8 cellular contexts compared by ENCODE assay signal in genomic region chr7:73577627-73578341, GRCh38. TPM values are rescaled to one million over a fixed set of nuclear protein-coding genes. Genes with fewer than 3 reads are reported as not detected.
A peak's percentile ranks its signal among the peaks of the same experiment; 100 is the strongest.
DNase-seq lines count a peak whose midpoint lies in the region; ATAC-seq and TF ChIP-seq lines count a peak whose summit lies in the region.

No MANE protein-coding gene starts in this region.

- H3K4me1 Mint-ChIP-seq in MCF 10A (ENCODE audit: insufficient read depth, unreplicated experiment) = peaks cover 5% of the 10 kb centered on the region

- intact Hi-C loops in MCF 10A (cut with micrococcal nuclease) (no loop called here), right lobe of liver (cut with DNase I) (no loop called here), upper lobe of right lung (cut with DNase I) (no loop called here)

- H3K9me3 ChIP-seq in BLaER1 treated with 17β-estradiol and CSF1 and Interleukin-3, amounts not matched to agents 10 nM and 100 nM (replicated peaks in 1 of 11) = peaks cover 0 to 2% (median 0%) of the 10 kb centered on the region in 11 experiments; a peak in 1 of 22 replicates
- H3K9me3 ChIP-seq in KOPT-K1 (ENCODE audit: insufficient read depth, low read length, poor library complexity, severe bottlenecking) (no peaks in the 10 kb centered on the region), right lobe of liver (no peaks in the 10 kb centered on the region), upper lobe of right lung (no peaks in the 10 kb centered on the region)

- CTCF ChIA-PET in MCF 10A (lab: Yijun Ruan, JAX) = no interaction called here

- no peaks in the 10 kb centered on the region for H3K9me3 Mint-ChIP-seq in MCF 10A (ENCODE audit: unreplicated experiment)

- TF ChIP-seq CTCF in MCF 10A (IDR thresholded peaks at IDR 0.05; ENCODE audit: unreplicated experiment) (no peak), right lobe of liver (IDR thresholded peaks at IDR 0.05) (no peak), upper lobe of right lung (IDR thresholded peaks at IDR 0.05) (no peak)

- POLR2A ChIA-PET in MCF 10A (lab: Yijun Ruan, JAX) = interaction anchor here (0.6 to 2.0 kb wide), 14 partner anchors 10 to 1010 kb away, joined by 3 to 22 read pairs (median 4); partner anchors contain the start of genes ABHD11, BAZ1B and BCL7B

- no peak for TF ChIP-seq POLR2A in right lobe of liver (IDR thresholded peaks at IDR 0.05)

- peaks cover 12 to 41% (median 37%) of the 10 kb centered on the region in 11 experiments; a peak in 19 of 22 replicates for H4K20me1 ChIP-seq in BLaER1 treated with 17β-estradiol and CSF1 and Interleukin-3, amounts not matched to agents 10 nM and 100 nM

- no peaks in the 10 kb centered on the region for H3K27me3 Mint-ChIP-seq in MCF 10A (ENCODE audit: insufficient read depth, unreplicated experiment)

- H3K4me3 ChIP-seq in BLaER1 treated with 17β-estradiol and CSF1 and Interleukin-3, amounts not matched to agents 10 nM and 100 nM = peak overlapping the region; percentile 84 to 98 (median 94)
- H3K4me3 ChIP-seq in right lobe of liver = peak overlapping the region; percentile 85 to 98 (median 93)
- H3K4me3 ChIP-seq in upper lobe of right lung = peak overlapping the region; percentile 93

- H3K4me1 ChIP-seq in BLaER1 treated with 17β-estradiol and CSF1 and Interleukin-3, amounts not matched to agents 10 nM and 100 nM = peaks cover 40 to 73% (median 60%) of the 10 kb centered on the region in 10 experiments
- H3K4me1 ChIP-seq in right lobe of liver (peaks cover 0 to 9% (median 2%) of the 10 kb centered on the region in 4 donors), upper lobe of right lung (peaks cover 20% of the 10 kb centered on the region)

- peak overlapping the region; percentile 93 for H3K27ac Mint-ChIP-seq in MCF 10A (ENCODE audit: low read depth, unreplicated experiment)

- peak overlapping the region; percentile 89 to 98 (median 96) for H3K9ac ChIP-seq in BLaER1 treated with 17β-estradiol and CSF1 and Interleukin-3, amounts not matched to agents 10 nM and 100 nM

- H3K36me3 ChIP-seq in BLaER1 treated with 17β-estradiol and CSF1 and Interleukin-3, amounts not matched to agents 10 nM and 100 nM = peaks cover 31 to 43% (median 34%) of the 10 kb centered on the region in 11 experiments
- peaks cover 26% of the 10 kb centered on the region for H3K36me3 ChIP-seq in KOPT-K1 (ENCODE audit: insufficient read depth, low read length)
- H3K36me3 ChIP-seq in right lobe of liver = peaks cover 0 to 22% (median 14%) of the 10 kb centered on the region in 4 donors
- H3K36me3 ChIP-seq in upper lobe of right lung = peaks cover 28% of the 10 kb centered on the region

- WGBS in right lobe of liver (ENCODE audit: insufficient coverage, low coverage, low lambda C conversion rate, missing lambda C conversion rate) = 15% methylated on average over 14 of the region's 32 CpGs

- peak overlapping the region; percentile 85 to 95 (median 92) for H3K27ac ChIP-seq in BLaER1 treated with 17β-estradiol and CSF1 and Interleukin-3, amounts not matched to agents 10 nM and 100 nM
- H3K27ac ChIP-seq in KOPT-K1 (ENCODE audit: low read depth, low read length, poor library complexity, severe bottlenecking) (peak overlapping the region; percentile 85), right lobe of liver (peak overlapping the region; percentile 56 to 89 (median 66)), upper lobe of right lung (peak overlapping the region; percentile 88)

- H3K4me2 ChIP-seq in BLaER1 treated with 17β-estradiol and CSF1 and Interleukin-3, amounts not matched to agents 10 nM and 100 nM = peak overlapping the region; percentile 84 to 98 (median 93)

- BruUV-seq in MCF 10A (replicated peaks; lab: Mats Ljungman, UMichigan) = TSS peak; percentile 71

- peaks cover 47% of the 10 kb centered on the region for H3K36me3 Mint-ChIP-seq in MCF 10A (ENCODE audit: insufficient read depth, unreplicated experiment)

- DNase-seq in MCF 10A (ENCODE audit: unreplicated experiment) = peak; percentile 17
- DNase-seq in right lobe of liver = peak in 2 of 3 donors; percentile 24 to 47
- DNase-seq in upper lobe of right lung = no peak
- no peak for DNase-seq in ecto neural progenitor cell (ENCODE audit: low spot score)
- no peak for DNase-seq in DMS114 treated with DMSO at 0.1 percent for 48 hours (lab: John Stamatoyannopoulos, UW; ENCODE audit: unreplicated experiment)

- peak; percentile 6 for ATAC-seq in GM19463 (IDR thresholded peaks at IDR 0.05; ENCODE audit: unreplicated experiment)
- ATAC-seq in right lobe of liver = peak; percentile 1 to 21 (median 4)
- ATAC-seq in upper lobe of right lung = peak; percentile 5

- H3K27me3 ChIP-seq in BLaER1 treated with 17β-estradiol and CSF1 and Interleukin-3, amounts not matched to agents 10 nM and 100 nM = no peaks in the 10 kb centered on the region
- H3K27me3 ChIP-seq in right lobe of liver (no peaks in the 10 kb centered on the region), upper lobe of right lung (no peaks in the 10 kb centered on the region)

- peak overlapping the region; percentile 87 for H3K4me3 Mint-ChIP-seq in MCF 10A (ENCODE audit: unreplicated experiment)

RNA-seq across cellular contexts. Expression of gene TBL2, which starts 0.6 kb away (rescaled TPM):
- total RNA-seq in MCF 10A (2022) (44.0 and 47.0 TPM in 2 replicates), right lobe of liver (10 to 100 TPM; 12.3 to 31.1 (median 16.6) TPM), upper lobe of right lung (29.8 TPM)

RNA-seq across cellular contexts. Expression of gene BCL7B, which starts 20.3 kb away (rescaled TPM):
- total RNA-seq in MCF 10A (2022) (66.5 and 73.3 TPM in 2 replicates), right lobe of liver (10 to 100 TPM; 19.3 to 45.6 (median 21.3) TPM), upper lobe of right lung (71.8 TPM)

RNA-seq across cellular contexts. Expression of gene MLXIPL, which starts 46.5 kb away (rescaled TPM):
- total RNA-seq in MCF 10A (2022) (1.5 TPM in 1 of 2 replicates, not detected in the other), right lobe of liver (100 to 1,000 TPM in 5 of 6 experiments, 10 to 100 TPM in 1; 53.5 to 552 (median 225) TPM), upper lobe of right lung (11.1 TPM)

RNA-seq across cellular contexts. Expression of gene BAZ1B, which starts 55.7 kb away (rescaled TPM):
- 84.0 and 86.7 TPM in 2 replicates for total RNA-seq in MCF 10A (2022)
- 10 to 100 TPM; 19.3 to 26.2 (median 25.0) TPM for total RNA-seq in right lobe of liver
- total RNA-seq in upper lobe of right lung = 55.7 TPM

Comparison
In these comparisons a context has a peak if more than half of its experiments do, and no peak if none do; other contexts are left out.
1. DNase-seq: peak in MCF 10A (single experiment) and right lobe of liver (2 of 3); none in upper lobe of right lung (single experiment), ecto neural progenitor cell (single experiment) and DMS114 treated with DMSO at 0.1 percent for 48 hours (single experiment).
2. Peak in every context shown above with its lines, with median percentiles within 50 percentile points of each other: H3K27ac ChIP-seq, H3K4me3 ChIP-seq and ATAC-seq.